In genomic region chr3:4271834-4272233, GRCh38 we compare ENCODE assay signal across 8 cellular contexts. TPM values are rescaled to one million over a fixed set of nuclear protein-coding genes. Genes with fewer than 3 reads are reported as not detected.
DNase-seq lines count a peak whose midpoint lies in the region; FAIRE-seq and TF ChIP-seq lines count a peak whose summit lies in the region.

No MANE protein-coding gene starts in this region.

- H3K79me2 ChIP-seq in astrocyte (ENCODE audit: insufficient read depth, low read length) = no peaks in the 10 kb centered on the region

- BruUV-seq in Caco-2 (replicated peaks; lab: Mats Ljungman, UMichigan) = no TSS peak

- POLR2A ChIA-PET in Caco-2 (lab: Charles Lee) = no interaction called here
- POLR2A ChIA-PET in activated CD4-positive, alpha-beta memory T cell treated with anti-CD3 and anti-CD28 coated beads, Interleukin-2, amount 10 ng/mL, durations not matched to agents 7 days and 5 days (lab: Charles Lee) = no interaction called here

- no peak overlapping the region for H3K4me3 Mint-ChIP-seq in Caco-2 (ENCODE audit: unreplicated experiment)
- no peak overlapping the region for H3K4me3 Mint-ChIP-seq in astrocyte (ENCODE audit: unreplicated experiment)
- H3K4me3 Mint-ChIP-seq in T-helper 2 cell treated with Interferon-gamma antibody and Interleukin-4, amounts not matched to agents 5 μg/mL and 100 μg/mL, for 36 hours = no peak overlapping the region
- no peak overlapping the region for H3K4me3 Mint-ChIP-seq in activated CD4-positive, alpha-beta memory T cell treated with anti-CD3 and anti-CD28 coated beads, Interleukin-2, amount 10 ng/mL, durations not matched to agents 7 days and 5 days

- H3K27me3 ChIP-seq in Caco-2 (replicated peaks; ENCODE audit: control insufficient read depth, insufficient read depth, low read length) = no peaks in the 10 kb centered on the region
- H3K27me3 ChIP-seq in astrocyte (ENCODE audit: insufficient read depth, low read length) = no peaks in the 10 kb centered on the region

- intact Hi-C loops in Caco-2 (cut with micrococcal nuclease; ENCODE audit: unreplicated experiment) = loop anchor here (1.0 to 10.0 kb wide), 5 partner anchors 187 to 1076 kb away; no protein-coding TSS in a partner anchor

- H3K36me3 Mint-ChIP-seq in Caco-2 (ENCODE audit: insufficient read depth, unreplicated experiment) (no peaks in the 10 kb centered on the region), astrocyte (ENCODE audit: low read depth, unreplicated experiment) (no peaks in the 10 kb centered on the region)
- no peaks in the 10 kb centered on the region for H3K36me3 Mint-ChIP-seq in T-helper 2 cell treated with Interferon-gamma antibody and Interleukin-4, amounts not matched to agents 5 μg/mL and 100 μg/mL, for 36 hours (ENCODE audit: low read depth)
- H3K36me3 Mint-ChIP-seq in activated CD4-positive, alpha-beta memory T cell treated with anti-CD3 and anti-CD28 coated beads, Interleukin-2, amount 10 ng/mL, durations not matched to agents 7 days and 5 days (ENCODE audit: low read depth) = no peaks in the 10 kb centered on the region

- H3K27ac ChIP-seq in astrocyte (ENCODE audit: low read depth, low read length) = no peak overlapping the region

- no peaks in the 10 kb centered on the region for H3K9me3 Mint-ChIP-seq in Caco-2 (ENCODE audit: unreplicated experiment)
- H3K9me3 Mint-ChIP-seq in astrocyte (ENCODE audit: unreplicated experiment) = no peaks in the 10 kb centered on the region
- no peaks in the 10 kb centered on the region for H3K9me3 Mint-ChIP-seq in T-helper 2 cell treated with Interferon-gamma antibody and Interleukin-4, amounts not matched to agents 5 μg/mL and 100 μg/mL, for 36 hours
- no peaks in the 10 kb centered on the region for H3K9me3 Mint-ChIP-seq in activated CD4-positive, alpha-beta memory T cell treated with anti-CD3 and anti-CD28 coated beads, Interleukin-2, amount 10 ng/mL, durations not matched to agents 7 days and 5 days

- H2AFZ ChIP-seq in astrocyte (ENCODE audit: low read depth, low read length) = no peak overlapping the region

- no peaks in the 10 kb centered on the region for H3K36me3 ChIP-seq in Caco-2 (ENCODE audit: control insufficient read depth, insufficient read depth, low read length)
- H3K36me3 ChIP-seq in astrocyte (ENCODE audit: insufficient read depth, low read length) = no peaks in the 10 kb centered on the region

- DNase-seq in Caco-2 = peak in 1 of 2 experiments; percentile 21
- DNase-seq in HuH-7 (ENCODE audit: low spot score) = peak; percentile 56
- DNase-seq in astrocyte (ENCODE audit: low read depth) = peak; percentile 18
- peak; percentile 76 for DNase-seq in left kidney (ENCODE audit: low read depth, low spot score)
- no peak for DNase-seq in T-helper 2 cell treated with Interferon-gamma antibody and Interleukin-4, amounts not matched to agents 5 μg/mL and 100 μg/mL, for 36 hours (ENCODE audit: low spot score)
- DNase-seq in activated CD8-positive, alpha-beta memory T cell treated with anti-CD3 and anti-CD28 coated beads, Interleukin-2, amount 50 U/mL, for 48 hours = no peak
- no peak for DNase-seq in activated CD4-positive, alpha-beta T cell treated with anti-CD3 and anti-CD28 coated beads, Interleukin-2, amount 50 U/mL, for 48 hours
- no peak for DNase-seq in activated CD4-positive, alpha-beta memory T cell treated with anti-CD3 and anti-CD28 coated beads, Interleukin-2, amount 10 ng/mL, durations not matched to agents 7 days and 5 days

- H3K4me1 ChIP-seq in Caco-2 (no peaks in the 10 kb centered on the region), astrocyte (ENCODE audit: insufficient read depth, low read length) (no peaks in the 10 kb centered on the region)

- no peaks in the 10 kb centered on the region for H3K9me3 ChIP-seq in Caco-2
- no peaks in the 10 kb centered on the region for H3K9me3 ChIP-seq in astrocyte (ENCODE audit: insufficient read depth, low read depth, low read length)

- CTCF ChIA-PET in Caco-2 (lab: Charles Lee) = interaction anchor here (0.5 to 1.4 kb wide), 6 partner anchors 22 to 1072 kb away, joined by 3 to 8 read pairs (median 3); no protein-coding TSS in a partner anchor
- CTCF ChIA-PET in activated CD4-positive, alpha-beta memory T cell treated with anti-CD3 and anti-CD28 coated beads, Interleukin-2, amount 10 ng/mL, durations not matched to agents 7 days and 5 days (lab: Charles Lee) = interaction anchor here (1.1 to 1.7 kb wide), 4 partner anchors 14 to 1071 kb away, joined by 3 to 10 read pairs (median 4); no protein-coding TSS in a partner anchor

- H3K4me2 ChIP-seq in astrocyte (ENCODE audit: low read length) = no peak overlapping the region

- H3K27ac Mint-ChIP-seq in Caco-2 (ENCODE audit: unreplicated experiment) (no peak overlapping the region), astrocyte (ENCODE audit: unreplicated experiment) (no peak overlapping the region)
- H3K27ac Mint-ChIP-seq in T-helper 2 cell treated with Interferon-gamma antibody and Interleukin-4, amounts not matched to agents 5 μg/mL and 100 μg/mL, for 36 hours = no peak overlapping the region
- H3K27ac Mint-ChIP-seq in activated CD4-positive, alpha-beta memory T cell treated with anti-CD3 and anti-CD28 coated beads, Interleukin-2, amount 10 ng/mL, durations not matched to agents 7 days and 5 days = no peak overlapping the region

- H3K4me1 Mint-ChIP-seq in Caco-2 (ENCODE audit: low read depth, unreplicated experiment) (no peaks in the 10 kb centered on the region), astrocyte (ENCODE audit: low read depth, unreplicated experiment) (no peaks in the 10 kb centered on the region)
- H3K4me1 Mint-ChIP-seq in T-helper 2 cell treated with Interferon-gamma antibody and Interleukin-4, amounts not matched to agents 5 μg/mL and 100 μg/mL, for 36 hours (ENCODE audit: low read depth) = no peaks in the 10 kb centered on the region
- peaks cover 3% of the 10 kb centered on the region for H3K4me1 Mint-ChIP-seq in activated CD4-positive, alpha-beta memory T cell treated with anti-CD3 and anti-CD28 coated beads, Interleukin-2, amount 10 ng/mL, durations not matched to agents 7 days and 5 days

- H3K4me3 ChIP-seq in Caco-2 (ENCODE audit: low read depth, low read length) = no peak overlapping the region
- H3K4me3 ChIP-seq in astrocyte (ENCODE audit: insufficient read depth, low read depth, low read length) = no peak overlapping the region

- TF ChIP-seq CTCF in Caco-2 (IDR thresholded peaks at IDR 0.05; ENCODE audit: insufficient read depth in 1 of 2, low read depth in 1 of 2, low read length in 1 of 2, severe bottlenecking in 1 of 2, unreplicated experiment in 1 of 2) (peak; percentile 57 to 65), astrocyte (IDR thresholded peaks at IDR 0.05; ENCODE audit: insufficient read depth, low read depth, low read length) (peak; percentile 58)

- FAIRE-seq in astrocyte (lab: Jason Lieb, UNC) = no peak

- H3K27me3 Mint-ChIP-seq in Caco-2 (ENCODE audit: insufficient read depth, unreplicated experiment) (peaks cover 5% of the 10 kb centered on the region), astrocyte (ENCODE audit: low read depth, unreplicated experiment) (peaks cover 3% of the 10 kb centered on the region)
- no peaks in the 10 kb centered on the region for H3K27me3 Mint-ChIP-seq in T-helper 2 cell treated with Interferon-gamma antibody and Interleukin-4, amounts not matched to agents 5 μg/mL and 100 μg/mL, for 36 hours (ENCODE audit: low read depth)
- H3K27me3 Mint-ChIP-seq in activated CD4-positive, alpha-beta memory T cell treated with anti-CD3 and anti-CD28 coated beads, Interleukin-2, amount 10 ng/mL, durations not matched to agents 7 days and 5 days = no peaks in the 10 kb centered on the region

- no peaks in the 10 kb centered on the region for H4K20me1 ChIP-seq in astrocyte (ENCODE audit: insufficient read depth, low read length)

- no peak overlapping the region for H3K9ac ChIP-seq in astrocyte (ENCODE audit: low read length)

RNA-seq across cellular contexts. Expression of gene SETMAR, which starts 31.3 kb away (rescaled TPM):
- total RNA-seq in Caco-2 (2022) (11.7 and 11.8 TPM in 2 replicates), astrocyte (8.4 and 10.9 TPM in 2 replicates)
- 1 to 10 TPM; 5.2 to 6.2 TPM for total RNA-seq in activated CD4-positive, alpha-beta memory T cell treated with anti-CD3 and anti-CD28 coated beads, Interleukin-2, amount 10 ng/mL, durations not matched to agents 7 days and 5 days

Comparison
In these comparisons a context has a peak if more than half of its experiments do, and no peak if none do; other contexts are left out.
1. DNase-seq: peak in HuH-7 (single experiment), astrocyte (single experiment) and left kidney (single experiment); none in T-helper 2 cell treated with Interferon-gamma antibody and Interleukin-4, amounts not matched to agents 5 μg/mL and 100 μg/mL, for 36 hours (single experiment), activated CD8-positive, alpha-beta memory T cell treated with anti-CD3 and anti-CD28 coated beads, Interleukin-2, amount 50 U/mL, for 48 hours (single experiment), activated CD4-positive, alpha-beta T cell treated with anti-CD3 and anti-CD28 coated beads, Interleukin-2, amount 50 U/mL, for 48 hours (0 of 2) and activated CD4-positive, alpha-beta memory T cell treated with anti-CD3 and anti-CD28 coated beads, Interleukin-2, amount 10 ng/mL, durations not matched to agents 7 days and 5 days (single experiment).